19 cellular contexts compared by ENCODE assay signal in the genomic region with DNA sequence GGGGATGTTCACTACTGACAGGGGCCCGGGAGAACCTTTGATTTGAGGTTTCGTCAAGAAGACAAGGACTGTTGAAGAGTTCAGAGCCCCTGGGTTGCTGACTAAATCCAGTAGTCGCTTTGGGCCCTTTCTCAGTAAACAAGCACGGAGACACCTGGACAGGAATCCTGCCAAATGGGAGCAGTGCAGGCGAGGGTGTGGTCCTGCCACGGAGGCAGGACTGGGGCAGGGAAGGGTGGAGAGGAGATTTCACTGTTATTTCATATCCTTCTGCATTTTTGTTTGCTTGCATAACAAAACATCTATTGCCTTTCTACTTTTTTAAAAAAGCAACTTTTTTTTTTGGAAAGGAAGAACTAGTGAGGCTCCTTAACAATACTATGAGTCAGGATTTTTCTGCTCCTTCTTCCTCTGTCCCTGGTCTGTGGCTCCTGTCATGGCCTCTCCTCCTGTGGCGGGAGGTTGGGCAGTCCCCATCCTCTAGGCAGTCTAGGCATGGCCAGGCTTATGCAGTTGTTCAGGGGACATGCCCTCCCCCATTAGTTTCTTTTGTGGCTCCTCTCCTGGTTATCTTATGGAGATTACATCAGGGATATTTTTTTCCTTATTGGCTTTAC.
"Had no signal": no experiment of that assay in that cellular context is flagged by ENCODE, and none has a peak within 500 bp of the region (broad histone marks: within the 10 kb centered on the region; RNA-seq: fewer than 3 reads in every experiment).

No MANE protein-coding gene starts in this region.

- DNase-seq: activated CD4-positive, alpha-beta T cell treated with anti-CD3 and anti-CD28 coated beads for 1 hour; activated gamma-delta T cell treated with Interleukin-2 at 50 U/mL for 16 hours; activated T-cell treated with anti-CD3 and anti-CD28 coated beads, Interleukin-2, amount 50 U/mL, for 1 hour; brain microvascular endothelial cell; cerebellar nuclear complex; erythroblast; gastrocnemius medialis; hippocampal formation; mesendoderm; naive B cell; occipital lobe; small intestine; stimulated activated CD4-positive, alpha-beta T cell treated with anti-CD3 and anti-CD28 coated beads, Interleukin-2, amount 100 ng/mL, for 24 hours; stimulated activated naive CD8-positive, alpha-beta T cell treated with anti-CD3 and anti-CD28 coated beads, Interleukin-15, amount 100 ng/mL, for 72 hours; T-helper 9 cell; tibial artery had no signal

- H3K4me3 ChIP-seq: adrenal gland, ascending aorta, gastrocnemius medialis, tibial artery had no signal

- H3K27ac ChIP-seq: adrenal gland, ascending aorta, brain microvascular endothelial cell, gastrocnemius medialis, tibial artery had no signal

- H3K27me3 ChIP-seq: adrenal gland, ascending aorta, brain microvascular endothelial cell, gastrocnemius medialis had no signal

- H3K36me3 ChIP-seq: adrenal gland, ascending aorta, brain microvascular endothelial cell, gastrocnemius medialis, tibial artery had no signal

- H3K9me3 ChIP-seq: adrenal gland, ascending aorta, gastrocnemius medialis had no signal

- H3K4me1 ChIP-seq: adrenal gland, ascending aorta, gastrocnemius medialis, tibial artery had no signal

- ATAC-seq: gastrocnemius medialis; sciatic nerve; stimulated activated naive CD8-positive, alpha-beta T cell treated with anti-CD3 and anti-CD28 coated beads, Interleukin-15, amount 100 ng/mL, for 72 hours had no signal
